In the genomic region with DNA sequence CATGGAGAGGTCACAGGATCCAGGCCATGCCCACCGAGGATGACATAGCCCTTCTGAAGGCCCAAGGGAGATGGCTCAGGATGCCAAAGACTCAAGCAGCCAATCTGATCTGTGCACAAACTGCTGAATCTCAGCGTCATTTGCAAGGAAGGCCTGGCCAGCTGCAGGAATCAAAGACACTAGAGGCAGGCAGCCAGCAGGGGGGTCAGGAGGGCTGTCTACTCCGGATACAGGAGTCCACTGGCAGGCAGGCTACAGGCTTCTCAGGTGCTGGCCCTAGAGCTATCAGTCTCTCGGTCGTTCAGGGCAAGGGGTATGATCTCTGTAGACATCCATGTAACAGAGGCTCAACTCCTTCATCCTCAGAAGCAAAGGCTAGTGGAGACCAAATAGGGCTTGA, we compare ENCODE assay signal across 16 cellular contexts.
"Had no signal": no experiment of that assay in that cellular context is flagged by ENCODE, and none has a peak within 500 bp of the region (broad histone marks: within the 10 kb centered on the region; RNA-seq: fewer than 3 reads in every experiment).

No MANE protein-coding gene starts in this region.

- DNase-seq: KBM-7, MV-4-11, NCI-H1048, NCI-H1105, NCI-H1417, NCI-H1436 treated with DMSO at 0.1 percent for 48 hours, NCI-H1694, NCI-H187 treated with DMSO at 0.1 percent for 48 hours, NCI-H2081 treated with DMSO at 0.1 percent for 48 hours, NCI-H2171 treated with DMSO at 0.1 percent for 48 hours, NCI-H2227 treated with DMSO at 0.1 percent for 48 hours, NCI-H524, NCI-H526 treated with DMSO at 0.1 percent for 48 hours, NCI-H748 treated with DMSO at 0.1 percent for 48 hours, Right ventricle myocardium superior, SJCRH30 had no signal

- H3K27me3 ChIP-seq: SJCRH30 had no signal

- H3K27ac ChIP-seq: SJCRH30 had no signal

- H3K4me3 ChIP-seq: SJCRH30 had no signal

- H3K36me3 ChIP-seq: SJCRH30 had no signal

- H3K9me3 ChIP-seq: SJCRH30 had no signal

- H3K4me1 ChIP-seq: SJCRH30 had no signal
